2 cellular contexts compared by ENCODE assay signal in the genomic region with DNA sequence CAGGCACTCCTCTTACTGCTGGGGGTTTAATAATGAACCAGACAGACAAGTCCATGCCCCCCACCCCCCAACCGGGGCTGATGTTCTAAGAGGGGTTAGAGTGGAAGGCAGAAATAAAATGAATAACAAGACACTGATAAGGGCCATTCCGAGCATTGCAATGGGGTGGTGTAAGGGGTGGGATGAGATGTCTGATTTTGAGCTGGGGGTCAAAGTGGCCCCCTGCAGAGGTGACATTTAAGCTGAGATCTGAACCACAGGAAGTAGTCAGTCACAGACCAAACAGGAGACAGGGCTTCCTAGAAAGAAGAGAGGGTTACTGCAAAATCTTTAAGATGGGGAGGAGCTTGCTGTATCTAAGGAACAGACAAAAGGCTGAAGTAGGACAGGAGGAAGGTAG.
TF ChIP-seq lines count a peak whose summit lies in the region.

No MANE protein-coding gene starts in this region.

TF ChIP-seq in A549, 52 proteins besides CTCF, POLR2A, EP300 and RAD21 (continued from another document):
- TF ChIP-seq KDM1A (IDR thresholded peaks at IDR 0.05; ENCODE audit: low read depth) = no peak
- no peak for TF ChIP-seq FOSB (CRISPR knock-in tag; IDR thresholded peaks at IDR 0.05)
- no peak for TF ChIP-seq HOXB13 (CRISPR knock-in tag; IDR thresholded peaks at IDR 0.05; ENCODE audit: low read depth)
- TF ChIP-seq, protein P1, sequence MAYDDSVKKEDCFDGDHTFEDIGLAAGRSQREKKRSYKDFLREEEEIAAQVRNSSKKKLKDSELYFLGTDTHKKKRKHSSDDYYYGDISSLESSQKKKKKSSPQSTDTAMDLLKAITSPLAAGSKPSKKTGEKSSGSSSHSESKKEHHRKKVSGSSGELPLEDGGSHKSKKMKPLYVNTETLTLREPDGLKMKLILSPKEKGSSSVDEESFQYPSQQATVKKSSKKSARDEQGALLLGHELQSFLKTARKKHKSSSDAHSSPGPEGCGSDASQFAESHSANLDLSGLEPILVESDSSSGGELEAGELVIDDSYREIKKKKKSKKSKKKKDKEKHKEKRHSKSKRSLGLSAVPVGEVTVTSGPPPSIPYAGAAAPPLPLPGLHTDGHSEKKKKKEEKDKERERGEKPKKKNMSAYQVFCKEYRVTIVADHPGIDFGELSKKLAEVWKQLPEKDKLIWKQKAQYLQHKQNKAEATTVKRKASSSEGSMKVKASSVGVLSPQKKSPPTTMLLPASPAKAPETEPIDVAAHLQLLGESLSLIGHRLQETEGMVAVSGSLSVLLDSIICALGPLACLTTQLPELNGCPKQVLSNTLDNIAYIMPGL (CRISPR knock-in tag; IDR thresholded peaks at IDR 0.05; ENCODE audit: borderline replicate concordance) = no peak
- no peak for TF ChIP-seq HDAC2 (IDR thresholded peaks at IDR 0.05)
- TF ChIP-seq ZC3H11A (IDR thresholded peaks at IDR 0.05) = no peak
- no peak for TF ChIP-seq ZSCAN20 (CRISPR knock-in tag; IDR thresholded peaks at IDR 0.05)
- TF ChIP-seq CBX8 (IDR thresholded peaks at IDR 0.05) = no peak
- no peak for TF ChIP-seq BHLHE40 (IDR thresholded peaks at IDR 0.05; ENCODE audit: low read depth, low read length)
- TF ChIP-seq POLR2AphosphoS2 (conservative IDR thresholded peaks at IDR 0.05; ENCODE audit: low read length) = no peak
- TF ChIP-seq, protein P2, sequence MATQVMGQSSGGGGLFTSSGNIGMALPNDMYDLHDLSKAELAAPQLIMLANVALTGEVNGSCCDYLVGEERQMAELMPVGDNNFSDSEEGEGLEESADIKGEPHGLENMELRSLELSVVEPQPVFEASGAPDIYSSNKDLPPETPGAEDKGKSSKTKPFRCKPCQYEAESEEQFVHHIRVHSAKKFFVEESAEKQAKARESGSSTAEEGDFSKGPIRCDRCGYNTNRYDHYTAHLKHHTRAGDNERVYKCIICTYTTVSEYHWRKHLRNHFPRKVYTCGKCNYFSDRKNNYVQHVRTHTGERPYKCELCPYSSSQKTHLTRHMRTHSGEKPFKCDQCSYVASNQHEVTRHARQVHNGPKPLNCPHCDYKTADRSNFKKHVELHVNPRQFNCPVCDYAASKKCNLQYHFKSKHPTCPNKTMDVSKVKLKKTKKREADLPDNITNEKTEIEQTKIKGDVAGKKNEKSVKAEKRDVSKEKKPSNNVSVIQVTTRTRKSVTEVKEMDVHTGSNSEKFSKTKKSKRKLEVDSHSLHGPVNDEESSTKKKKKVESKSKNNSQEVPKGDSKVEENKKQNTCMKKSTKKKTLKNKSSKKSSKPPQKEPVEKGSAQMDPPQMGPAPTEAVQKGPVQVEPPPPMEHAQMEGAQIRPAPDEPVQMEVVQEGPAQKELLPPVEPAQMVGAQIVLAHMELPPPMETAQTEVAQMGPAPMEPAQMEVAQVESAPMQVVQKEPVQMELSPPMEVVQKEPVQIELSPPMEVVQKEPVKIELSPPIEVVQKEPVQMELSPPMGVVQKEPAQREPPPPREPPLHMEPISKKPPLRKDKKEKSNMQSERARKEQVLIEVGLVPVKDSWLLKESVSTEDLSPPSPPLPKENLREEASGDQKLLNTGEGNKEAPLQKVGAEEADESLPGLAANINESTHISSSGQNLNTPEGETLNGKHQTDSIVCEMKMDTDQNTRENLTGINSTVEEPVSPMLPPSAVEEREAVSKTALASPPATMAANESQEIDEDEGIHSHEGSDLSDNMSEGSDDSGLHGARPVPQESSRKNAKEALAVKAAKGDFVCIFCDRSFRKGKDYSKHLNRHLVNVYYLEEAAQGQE (IDR thresholded peaks at IDR 0.05) = no peak

TF ChIP-seq in HepG2, 621 proteins besides CTCF, POLR2A, EP300 and RAD21 (continued from another document):
- no peak for TF ChIP-seq NR2F6 (IDR thresholded peaks at IDR 0.05)
- 0 out of 2 replicates have a peak, but pooled peaks have one; percentile 4 for TF ChIP-seq NR2F6 (CRISPR knock-in tag; IDR thresholded peaks at IDR 0.05)
- 0 out of 2 replicates have a peak, but pooled peaks have one; percentile 10 for TF ChIP-seq ZNF629 (CRISPR knock-in tag; conservative IDR thresholded peaks at IDR 0.05)
- no peak for TF ChIP-seq ZNF552 (CRISPR knock-in tag; IDR thresholded peaks at IDR 0.05; ENCODE audit: borderline replicate concordance)
- 0 out of 2 replicates have a peak, but pooled peaks have one; percentile 58 for TF ChIP-seq CHD4 (IDR thresholded peaks at IDR 0.05; ENCODE audit: borderline replicate concordance, low read length)
- TF ChIP-seq PCBP2 (optimal IDR thresholded peaks at IDR 0.05; ENCODE audit: low read depth, low read length, poor library complexity, severe bottlenecking) = peak; percentile 14
- TF ChIP-seq TBX2 (CRISPR knock-in tag; IDR thresholded peaks at IDR 0.05; ENCODE audit: borderline replicate concordance) = 0 out of 2 replicates have a peak, but pooled peaks have one; percentile 1
- no peak for TF ChIP-seq SPEN (CRISPR knock-in tag; IDR thresholded peaks at IDR 0.05; ENCODE audit: low read depth)
- TF ChIP-seq, protein P3, sequence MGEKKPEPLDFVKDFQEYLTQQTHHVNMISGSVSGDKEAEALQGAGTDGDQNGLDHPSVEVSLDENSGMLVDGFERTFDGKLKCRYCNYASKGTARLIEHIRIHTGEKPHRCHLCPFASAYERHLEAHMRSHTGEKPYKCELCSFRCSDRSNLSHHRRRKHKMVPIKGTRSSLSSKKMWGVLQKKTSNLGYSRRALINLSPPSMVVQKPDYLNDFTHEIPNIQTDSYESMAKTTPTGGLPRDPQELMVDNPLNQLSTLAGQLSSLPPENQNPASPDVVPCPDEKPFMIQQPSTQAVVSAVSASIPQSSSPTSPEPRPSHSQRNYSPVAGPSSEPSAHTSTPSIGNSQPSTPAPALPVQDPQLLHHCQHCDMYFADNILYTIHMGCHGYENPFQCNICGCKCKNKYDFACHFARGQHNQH (CRISPR knock-in tag; IDR thresholded peaks at IDR 0.05) = 0 out of 2 replicates have a peak, but pooled peaks have one; percentile 24
